25 cellular contexts compared by ENCODE assay signal in genomic region chr12:99906786-99907185, GRCh38.
"Had no signal": no experiment of that assay in that cellular context is flagged by ENCODE, and none has a peak within 500 bp of the region (broad histone marks: within the 10 kb centered on the region; RNA-seq: fewer than 3 reads in every experiment).

No MANE protein-coding gene starts in this region.

- H3K9me3 Mint-ChIP-seq: activated naive CD8-positive, alpha-beta T cell treated with anti-CD3 and anti-CD28 coated beads, Interleukin-2, amount 50 U/mL, for 24 hours; activated T-cell treated with anti-CD3 and anti-CD28 coated beads, Interleukin-2, amount 50 U/mL, for 24 hours; T-helper 1 cell treated with Interleukin-12 subunit alpha and Interleukin-12 subunit beta and Interleukin-4 antibody, amounts not matched to agents 30 μg/mL and 1 μg/mL, for 36 hours; WTC11 had no signal

- H3K27ac Mint-ChIP-seq: activated CD8-positive, alpha-beta memory T cell treated with anti-CD3 and anti-CD28 coated beads, Interleukin-2, amount 10 ng/mL, durations not matched to agents 7 days and 5 days; activated naive CD4-positive, alpha-beta T cell treated with anti-CD3 and anti-CD28 coated beads, Interleukin-2, amount 50 U/mL, for 72 hours; activated naive CD8-positive, alpha-beta T cell treated with anti-CD3 and anti-CD28 coated beads, Interleukin-2, amount 50 U/mL, for 24 hours; activated T-cell treated with anti-CD3 and anti-CD28 coated beads, Interleukin-2, amount 50 U/mL, for 24 hours; T-helper 1 cell treated with Interleukin-12 subunit alpha and Interleukin-12 subunit beta and Interleukin-4 antibody, amounts not matched to agents 30 μg/mL and 1 μg/mL, for 36 hours; WTC11 had no signal

- H3K4me3 ChIP-seq: MG63, Peyer's patch, SJCRH30 had no signal

- DNase-seq: activated CD4-positive, alpha-beta T cell treated with anti-CD3 and anti-CD28 coated beads for 48 hours; activated CD4-positive, alpha-beta T cell treated with anti-CD3 and anti-CD28 coated beads, Interleukin-2, amount 50 U/mL, for 4 hours; activated CD4-positive, CD25-positive, alpha-beta regulatory T cell treated with anti-CD3 and anti-CD28 coated beads, Interleukin-2, amount 50 U/mL, for 72 hours; activated CD8-positive, alpha-beta memory T cell treated with anti-CD3 and anti-CD28 coated beads, Interleukin-2, amount 10 ng/mL, durations not matched to agents 7 days and 5 days; activated effector memory CD4-positive, alpha-beta T cell treated with anti-CD3 and anti-CD28 coated beads, Interleukin-2, amount 50 U/mL, for 16 hours; activated naive CD4-positive, alpha-beta T cell treated with Interleukin-2 at 50 U/mL for 16 hours; activated naive CD8-positive, alpha-beta T cell treated with anti-CD3 and anti-CD28 coated beads, Interleukin-2, amount 50 U/mL, for 24 hours; activated T-cell treated with anti-CD3 and anti-CD28 coated beads, Interleukin-2, amount 50 U/mL, for 24 hours; amygdala; brain microvascular endothelial cell; KG1; MG63; MV-4-11; NCI-H1092 treated with DMSO at 0.1 percent for 48 hours; NCI-H1417 treated with DMSO at 0.1 percent for 48 hours; NCI-H1694 treated with DMSO at 0.1 percent for 48 hours; NCI-H2029 treated with DMSO at 0.1 percent for 48 hours; NCI-H345; NCI-H510A; Peyer's patch; Right ventricle myocardium superior; SJCRH30 had no signal

- H3K27me3 Mint-ChIP-seq: activated CD8-positive, alpha-beta memory T cell treated with anti-CD3 and anti-CD28 coated beads, Interleukin-2, amount 10 ng/mL, durations not matched to agents 7 days and 5 days; activated naive CD8-positive, alpha-beta T cell treated with anti-CD3 and anti-CD28 coated beads, Interleukin-2, amount 50 U/mL, for 24 hours; activated T-cell treated with anti-CD3 and anti-CD28 coated beads, Interleukin-2, amount 50 U/mL, for 24 hours had no signal

- H3K36me3 Mint-ChIP-seq: activated CD8-positive, alpha-beta memory T cell treated with anti-CD3 and anti-CD28 coated beads, Interleukin-2, amount 10 ng/mL, durations not matched to agents 7 days and 5 days; activated naive CD4-positive, alpha-beta T cell treated with anti-CD3 and anti-CD28 coated beads, Interleukin-2, amount 50 U/mL, for 72 hours; WTC11 had no signal

- ATAC-seq: activated CD8-positive, alpha-beta memory T cell treated with anti-CD3 and anti-CD28 coated beads, Interleukin-2, amount 10 ng/mL, durations not matched to agents 7 days and 5 days; activated naive CD4-positive, alpha-beta T cell treated with anti-CD3 and anti-CD28 coated beads, Interleukin-2, amount 50 U/mL, for 72 hours; activated naive CD8-positive, alpha-beta T cell treated with anti-CD3 and anti-CD28 coated beads, Interleukin-2, amount 50 U/mL, for 24 hours; WTC11 had no signal

- H3K4me3 Mint-ChIP-seq: activated CD8-positive, alpha-beta memory T cell treated with anti-CD3 and anti-CD28 coated beads, Interleukin-2, amount 10 ng/mL, durations not matched to agents 7 days and 5 days; activated naive CD8-positive, alpha-beta T cell treated with anti-CD3 and anti-CD28 coated beads, Interleukin-2, amount 50 U/mL, for 24 hours; activated T-cell treated with anti-CD3 and anti-CD28 coated beads, Interleukin-2, amount 50 U/mL, for 24 hours; T-helper 1 cell treated with Interleukin-12 subunit alpha and Interleukin-12 subunit beta and Interleukin-4 antibody, amounts not matched to agents 30 μg/mL and 1 μg/mL, for 36 hours; WTC11 had no signal

- H3K4me1 Mint-ChIP-seq: activated CD8-positive, alpha-beta memory T cell treated with anti-CD3 and anti-CD28 coated beads, Interleukin-2, amount 10 ng/mL, durations not matched to agents 7 days and 5 days; activated naive CD8-positive, alpha-beta T cell treated with anti-CD3 and anti-CD28 coated beads, Interleukin-2, amount 50 U/mL, for 24 hours; WTC11 had no signal
